In the genomic region with DNA sequence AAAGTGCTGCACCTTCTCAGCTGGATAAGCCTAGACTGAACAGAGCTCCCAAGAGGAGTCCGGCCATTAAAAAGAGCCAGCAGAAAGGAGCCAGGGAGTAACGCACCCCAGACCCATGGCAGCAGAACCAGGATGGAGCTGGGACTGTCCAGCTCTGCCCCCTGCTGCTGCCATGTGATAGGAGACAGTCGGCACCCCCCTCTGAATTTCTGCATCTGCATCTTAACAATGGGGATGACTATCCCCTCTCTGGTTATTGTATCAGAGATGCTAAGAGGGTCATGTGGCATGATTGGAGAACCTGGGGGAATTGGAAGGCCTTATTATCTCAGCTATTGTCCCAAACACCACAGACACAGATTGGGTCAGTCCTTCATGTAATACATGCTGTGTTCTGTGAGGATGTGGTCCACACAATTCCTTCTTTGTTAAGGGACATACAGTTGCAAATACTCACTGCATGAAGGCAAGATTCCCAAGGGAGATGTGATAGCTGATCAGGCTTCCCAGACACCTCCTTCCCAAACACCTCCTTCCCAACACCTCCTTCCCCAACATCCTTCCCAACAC, we compare ENCODE assay signal across 13 cellular contexts. TPM values are rescaled to one million over a fixed set of nuclear protein-coding genes. Genes with fewer than 3 reads are reported as not detected.
DNase-seq lines count a peak whose midpoint lies in the region; ATAC-seq and TF ChIP-seq lines count a peak whose summit lies in the region.
"Had no signal": no experiment of that assay in that cellular context is flagged by ENCODE, and none has a peak within 500 bp of the region (broad histone marks: within the 10 kb centered on the region; RNA-seq: fewer than 3 reads in every experiment).

No MANE protein-coding gene starts in this region.

- DNase-seq in NCI-H146 (lab: John Stamatoyannopoulos, UW) (peak; percentile 15), NCI-H146 treated with DMSO at 0.1 percent for 48 hours (lab: John Stamatoyannopoulos, UW; ENCODE audit: unreplicated experiment) (no peak), Panc1 (ENCODE audit: low read depth, low spot score) (no peak), hippocampal formation (lab: John Stamatoyannopoulos, UW) (peak; percentile 6 to 82), superior temporal gyrus (ENCODE audit: extremely low spot score) (peak; percentile 79), NOMO-1 (lab: John Stamatoyannopoulos, UW; ENCODE audit: unreplicated experiment in 2 of 2) (no peak)
- no peak for DNase-seq in activated naive CD4-positive, alpha-beta T cell treated with anti-CD3 and anti-CD28 coated beads, Interleukin-2, amount 50 U/mL, for 16 hours
- no peak for DNase-seq in activated T-cell treated with anti-CD3 and anti-CD28 coated beads, Interleukin-2, amount 50 U/mL, for 4 hours
- DNase-seq: activated naive CD4-positive, alpha-beta T cell treated with anti-CD3 and anti-CD28 coated beads for 36 hours; left cardiac atrium; NCI-H1436 had no signal

- CTCF ChIA-PET in Panc1 (lab: Charles Lee) = interaction anchor here (0.7 kb wide), 1 partner anchor 101 kb away, joined by 4 read pairs; no protein-coding TSS in a partner anchor

- 0 out of 2 replicates have a peak, but pooled peaks have one; percentile 50 for ATAC-seq in Panc1
- no peak for ATAC-seq in activated T-cell treated with anti-CD3 and anti-CD28 coated beads, Interleukin-2, amount 50 U/mL, for 4 hours
- ATAC-seq: natural killer cell treated with Interleukin-12 subunit alpha and Interleukin-12 subunit beta and Interleukin-15 and Interleukin-18, amount 100 ng/mL, for 72 hours had no signal

- no peak overlapping the region for H3K4me3 Mint-ChIP-seq in activated T-cell treated with anti-CD3 and anti-CD28 coated beads, Interleukin-2, amount 50 U/mL, for 4 hours
- H3K4me3 Mint-ChIP-seq: activated naive CD4-positive, alpha-beta T cell treated with anti-CD3 and anti-CD28 coated beads for 36 hours; natural killer cell treated with Interleukin-12 subunit alpha and Interleukin-12 subunit beta and Interleukin-15 and Interleukin-18, amount 100 ng/mL, for 72 hours had no signal

- no peaks in the 10 kb centered on the region for H3K9me3 ChIP-seq in Panc1 (ENCODE audit: control insufficient read depth, insufficient read depth, low read depth, low read length)

- no TSS peak for BruUV-seq in Panc1 (replicated peaks; lab: Mats Ljungman, UMichigan)

- H3K9me3 Mint-ChIP-seq in activated T-cell treated with anti-CD3 and anti-CD28 coated beads, Interleukin-2, amount 50 U/mL, for 4 hours = no peaks in the 10 kb centered on the region
- H3K9me3 Mint-ChIP-seq: activated naive CD4-positive, alpha-beta T cell treated with anti-CD3 and anti-CD28 coated beads for 36 hours; natural killer cell treated with Interleukin-12 subunit alpha and Interleukin-12 subunit beta and Interleukin-15 and Interleukin-18, amount 100 ng/mL, for 72 hours had no signal

- H3K27me3 Mint-ChIP-seq in activated T-cell treated with anti-CD3 and anti-CD28 coated beads, Interleukin-2, amount 50 U/mL, for 4 hours (ENCODE audit: low read depth) = peaks cover 6% of the 10 kb centered on the region

- POLR2A ChIA-PET in Panc1 (lab: Charles Lee) = no interaction called here

- intact Hi-C loops in Panc1 (cut with micrococcal nuclease; ENCODE audit: unreplicated experiment) = no loop called here

- in situ Hi-C loops in Panc1 (cut with HindIII; ENCODE audit: low pct_unique_long_range_greater_than_20kb, low sequenced_read_pairs) = no loop called here

- H3K27me3 ChIP-seq in Panc1 (ENCODE audit: control insufficient read depth, insufficient read depth, low read length) = peaks cover 10% of the 10 kb centered on the region

- H3K36me3 Mint-ChIP-seq in activated T-cell treated with anti-CD3 and anti-CD28 coated beads, Interleukin-2, amount 50 U/mL, for 4 hours (ENCODE audit: insufficient read depth) = no peaks in the 10 kb centered on the region
- H3K36me3 Mint-ChIP-seq: natural killer cell treated with Interleukin-12 subunit alpha and Interleukin-12 subunit beta and Interleukin-15 and Interleukin-18, amount 100 ng/mL, for 72 hours had no signal

- no peaks in the 10 kb centered on the region for H3K4me1 ChIP-seq in Panc1 (ENCODE audit: control insufficient read depth, insufficient read depth, low read length)

- no peaks in the 10 kb centered on the region for H3K36me3 ChIP-seq in Panc1 (ENCODE audit: control insufficient read depth, insufficient read depth, low read length)
- H3K36me3 ChIP-seq: cardiac muscle cell had no signal

- H3K4me3 ChIP-seq in Panc1 (ENCODE audit: low read depth in 2 of 2, low read length in 2 of 2) = no peak overlapping the region
- H3K4me3 ChIP-seq: cardiac muscle cell had no signal

- no peak for TF ChIP-seq CTCF in Panc1 (IDR thresholded peaks at IDR 0.05)

- no peaks in the 10 kb centered on the region for H3K4me1 Mint-ChIP-seq in activated T-cell treated with anti-CD3 and anti-CD28 coated beads, Interleukin-2, amount 50 U/mL, for 4 hours (ENCODE audit: low read depth)

- H3K27ac ChIP-seq in Panc1 (ENCODE audit: low read length) = no peak overlapping the region
- H3K27ac ChIP-seq: cardiac muscle cell had no signal

RNA-seq across cellular contexts. Expression of a gene that starts 29.3 kb away (rescaled TPM):
- 0.21 TPM for total RNA-seq in Panc1 (2021; ENCODE audit: unreplicated experiment)
- polyA plus RNA-seq in Panc1 (2012; ENCODE audit: insufficient read length) = 0.27 TPM
- total RNA-seq in activated T-cell treated with anti-CD3 and anti-CD28 coated beads, Interleukin-2, amount 50 U/mL, for 4 hours = not detected
- total RNA-seq: activated naive CD4-positive, alpha-beta T cell treated with anti-CD3 and anti-CD28 coated beads for 36 hours; cardiac muscle cell; left cardiac atrium had no signal
- polyA plus RNA-seq: cardiac muscle cell had no signal

Comparison
In these comparisons a context has a peak if more than half of its experiments do, and no peak if none do; other contexts are left out.
1. DNase-seq: peak in NCI-H146 (single experiment), hippocampal formation (2 of 2) and superior temporal gyrus (single experiment); none in NCI-H146 treated with DMSO at 0.1 percent for 48 hours (single experiment), Panc1 (single experiment), activated naive CD4-positive, alpha-beta T cell treated with anti-CD3 and anti-CD28 coated beads, Interleukin-2, amount 50 U/mL, for 16 hours (single experiment), activated T-cell treated with anti-CD3 and anti-CD28 coated beads, Interleukin-2, amount 50 U/mL, for 4 hours (single experiment) and NOMO-1 (0 of 2).